ENCODE assay signal across 14 cellular contexts in genomic region chr3:17399586-17399985, GRCh38.
DNase-seq lines count a peak whose midpoint lies in the region; ATAC-seq and TF ChIP-seq lines count a peak whose summit lies in the region.
"Had no signal": no experiment of that assay in that cellular context is flagged by ENCODE, and none has a peak within 500 bp of the region (broad histone marks: within the 10 kb centered on the region; RNA-seq: fewer than 3 reads in every experiment).

No MANE protein-coding gene starts in this region.

- H3K9me3 Mint-ChIP-seq in T-helper 2 cell treated with Interferon-gamma antibody and Interleukin-4, amounts not matched to agents 5 μg/mL and 100 μg/mL, for 36 hours: no peaks in the 10 kb centered on the region
- H3K9me3 Mint-ChIP-seq: neural progenitor cell; T-helper 1 cell treated with Interleukin-12 subunit alpha and Interleukin-12 subunit beta and Interleukin-4 antibody, amounts not matched to agents 30 μg/mL and 1 μg/mL, for 36 hours had no signal

- peaks cover 4% of the 10 kb centered on the region for H3F3A ChIP-seq in DOHH2 (ENCODE audit: control insufficient read depth, insufficient read depth)
- H3F3A ChIP-seq in PC-3 (ENCODE audit: low read length, unreplicated experiment): no peaks in the 10 kb centered on the region

- CTCF ChIA-PET in PC-3 (lab: Charles Lee): no interaction called here

- H4K20me1 ChIP-seq in DOHH2 (ENCODE audit: control insufficient read depth, insufficient read depth, low read depth, low read length) (no peaks in the 10 kb centered on the region), PC-3 (ENCODE audit: low read length) (no peaks in the 10 kb centered on the region)

- H3K9me2 ChIP-seq in DOHH2 (replicated peaks; ENCODE audit: control insufficient read depth, low read length) (no peaks in the 10 kb centered on the region), PC-3 (replicated peaks; ENCODE audit: low read length) (no peaks in the 10 kb centered on the region)

- ATAC-seq in GM19395 (IDR thresholded peaks at IDR 0.05; ENCODE audit: unreplicated experiment) (peak; percentile 48), HG02763 (IDR thresholded peaks at IDR 0.05; ENCODE audit: unreplicated experiment) (peak; percentile 39), HG03432 (IDR thresholded peaks at IDR 0.05; ENCODE audit: unreplicated experiment) (peak; percentile 42), PC-3 (no peak)
- ATAC-seq: A549 had no signal

- TF ChIP-seq CTCF in DOHH2 (IDR thresholded peaks at IDR 0.05; ENCODE audit: low read depth, low read length, poor library complexity, severe bottlenecking) (no peak), PC-3 (conservative IDR thresholded peaks at IDR 0.05; ENCODE audit: low read depth, low read length) (no peak)

- H3K4me3 Mint-ChIP-seq in T-helper 2 cell treated with Interferon-gamma antibody and Interleukin-4, amounts not matched to agents 5 μg/mL and 100 μg/mL, for 36 hours: no peak overlapping the region
- H3K4me3 Mint-ChIP-seq: neural progenitor cell; T-helper 1 cell treated with Interleukin-12 subunit alpha and Interleukin-12 subunit beta and Interleukin-4 antibody, amounts not matched to agents 30 μg/mL and 1 μg/mL, for 36 hours had no signal

- H3K27me3 Mint-ChIP-seq in T-helper 2 cell treated with Interferon-gamma antibody and Interleukin-4, amounts not matched to agents 5 μg/mL and 100 μg/mL, for 36 hours (ENCODE audit: low read depth): no peaks in the 10 kb centered on the region

- H3K79me2 ChIP-seq in DOHH2 (ENCODE audit: control insufficient read depth, low read length): no peaks in the 10 kb centered on the region
- no peaks in the 10 kb centered on the region for H3K79me2 ChIP-seq in PC-3 (ENCODE audit: low read length)

- H3K4me1 ChIP-seq in DOHH2 (ENCODE audit: control insufficient read depth, low read length): peaks cover 14% of the 10 kb centered on the region
- no peaks in the 10 kb centered on the region for H3K4me1 ChIP-seq in PC-3 (ENCODE audit: insufficient read depth, low read length)
- H3K4me1 ChIP-seq: A549 had no signal

- no peaks in the 10 kb centered on the region for H3K4me1 Mint-ChIP-seq in T-helper 2 cell treated with Interferon-gamma antibody and Interleukin-4, amounts not matched to agents 5 μg/mL and 100 μg/mL, for 36 hours (ENCODE audit: low read depth)
- H3K4me1 Mint-ChIP-seq: neural progenitor cell had no signal

- H3K9me3 ChIP-seq in DOHH2 (ENCODE audit: control insufficient read depth, insufficient read depth, low read length): no peaks in the 10 kb centered on the region
- no peaks in the 10 kb centered on the region for H3K9me3 ChIP-seq in PC-3 (ENCODE audit: low read length)
- H3K9me3 ChIP-seq: A549 had no signal

- H3K27ac Mint-ChIP-seq in T-helper 2 cell treated with Interferon-gamma antibody and Interleukin-4, amounts not matched to agents 5 μg/mL and 100 μg/mL, for 36 hours: no peak overlapping the region
- H3K27ac Mint-ChIP-seq: neural progenitor cell; T-helper 1 cell treated with Interleukin-12 subunit alpha and Interleukin-12 subunit beta and Interleukin-4 antibody, amounts not matched to agents 30 μg/mL and 1 μg/mL, for 36 hours had no signal

- H3K9ac ChIP-seq in PC-3 (ENCODE audit: low read length): no peak overlapping the region
- H3K9ac ChIP-seq: neural progenitor cell had no signal

- H3K36me3 Mint-ChIP-seq in T-helper 2 cell treated with Interferon-gamma antibody and Interleukin-4, amounts not matched to agents 5 μg/mL and 100 μg/mL, for 36 hours (ENCODE audit: low read depth): peaks cover 7% of the 10 kb centered on the region

- DNase-seq in DMS 273 treated with DMSO at 0.1 percent for 48 hours (lab: John Stamatoyannopoulos, UW) (no peak), PC-3 (no peak), NCI-H446 (lab: John Stamatoyannopoulos, UW) (no peak)
- DNase-seq in T-helper 2 cell treated with Interferon-gamma antibody and Interleukin-4, amounts not matched to agents 5 μg/mL and 100 μg/mL, for 36 hours (ENCODE audit: low spot score): no peak
- DNase-seq: DMS53; NCI-H2029; stimulated activated CD4-positive, alpha-beta T cell treated with anti-CD3 and anti-CD28 coated beads, Interleukin-12 subunit alpha, Interleukin-12 subunit beta, amount 100 ng/mL, for 4 hours had no signal

- no TSS peak for BruUV-seq in PC-3 (replicated peaks; lab: Mats Ljungman, UMichigan)

- POLR2A ChIA-PET in PC-3 (lab: Charles Lee; ENCODE audit: unreplicated experiment): no interaction called here

- H3K36me3 ChIP-seq in DOHH2 (ENCODE audit: control insufficient read depth, low read length) (peaks cover 4% of the 10 kb centered on the region), PC-3 (ENCODE audit: low read depth, low read length) (no peaks in the 10 kb centered on the region)

- intact Hi-C loops in PC-3 (cut with micrococcal nuclease): no loop called here

- H3K4me2 ChIP-seq in DOHH2 (ENCODE audit: low read length): peak overlapping the region; percentile 34
- no peak overlapping the region for H3K4me2 ChIP-seq in PC-3 (ENCODE audit: low read length)
- H3K4me2 ChIP-seq: A549 had no signal

- H3K4me3 ChIP-seq in DOHH2 (ENCODE audit: low read length) (no peak overlapping the region), PC-3 (ENCODE audit: low read length) (no peak overlapping the region)
- H3K4me3 ChIP-seq: A549, neural progenitor cell had no signal

- H2AFZ ChIP-seq in PC-3 (ENCODE audit: low read length): no peak overlapping the region
- H2AFZ ChIP-seq: neural progenitor cell had no signal

- no peaks in the 10 kb centered on the region for H3K27me3 ChIP-seq in DOHH2 (ENCODE audit: control insufficient read depth, low read length)
- no peaks in the 10 kb centered on the region for H3K27me3 ChIP-seq in PC-3 (ENCODE audit: low read length)
- H3K27me3 ChIP-seq: neural progenitor cell had no signal

- peak overlapping the region; percentile 34 for H3K27ac ChIP-seq in DOHH2 (ENCODE audit: low read depth, low read length)
- H3K27ac ChIP-seq in PC-3 (ENCODE audit: low read length): no peak overlapping the region
- H3K27ac ChIP-seq: A549, neural progenitor cell had no signal
